In genomic region chr20:2917266-2917665, GRCh38 we compare ENCODE assay signal across 22 cellular contexts.
"Had no signal": no experiment of that assay in that cellular context is flagged by ENCODE, and none has a peak within 500 bp of the region (broad histone marks: within the 10 kb centered on the region; RNA-seq: fewer than 3 reads in every experiment).

No MANE protein-coding gene starts in this region.

- H3K27me3 Mint-ChIP-seq: central memory CD8-positive, alpha-beta T cell; naive thymus-derived CD8-positive, alpha-beta T cell; T-cell had no signal

- H3K4me1 ChIP-seq: breast epithelium, prostate gland, tibial artery had no signal

- H3K4me3 Mint-ChIP-seq: activated CD8-positive, alpha-beta T cell treated with anti-CD3 and anti-CD28 coated beads, Interleukin-2, amount 10 ng/mL, durations not matched to agents 7 days and 5 days; activated T-helper 1 cell treated with anti-CD3 and anti-CD28 coated beads, Interleukin-12 subunit alpha, Interleukin-12 subunit beta, Interleukin-2, Interleukin-4 antibody, amounts not matched to agents 30 ng/mL and 10 ng/mL and 1 ng/mL, durations not matched to agents 14 hours and 24 hours and 36 hours; central memory CD8-positive, alpha-beta T cell; T-cell had no signal

- H3K27ac ChIP-seq: breast epithelium, esophagus muscularis mucosa, left lung, prostate gland, tibial artery, WERI-Rb-1 had no signal

- H3K9me3 Mint-ChIP-seq: activated T-helper 1 cell treated with anti-CD3 and anti-CD28 coated beads, Interleukin-12 subunit alpha, Interleukin-12 subunit beta, Interleukin-2, Interleukin-4 antibody, amounts not matched to agents 30 ng/mL and 10 ng/mL and 1 ng/mL, durations not matched to agents 14 hours and 24 hours and 36 hours; central memory CD8-positive, alpha-beta T cell; naive thymus-derived CD8-positive, alpha-beta T cell; T-cell had no signal

- H3K36me3 ChIP-seq: breast epithelium, esophagus muscularis mucosa, left lung, prostate gland, tibial artery, WERI-Rb-1 had no signal

- H3K9me3 ChIP-seq: breast epithelium, esophagus muscularis mucosa, left lung, prostate gland, spleen, tibial artery had no signal

- ATAC-seq: activated CD8-positive, alpha-beta T cell treated with anti-CD3 and anti-CD28 coated beads, Interleukin-2, amount 10 ng/mL, durations not matched to agents 7 days and 5 days; activated naive CD4-positive, alpha-beta T cell treated with anti-CD3 and anti-CD28 coated beads, Interleukin-2, amount 50 U/mL, for 72 hours; left lung; naive thymus-derived CD8-positive, alpha-beta T cell; stimulated activated naive CD8-positive, alpha-beta T cell treated with anti-CD3 and anti-CD28 coated beads, Interleukin-15, Interleukin-2, amounts not matched to agents 100 U/mL and 50 U/mL, for 24 hours; T-cell had no signal

- DNase-seq: activated CD4-positive, alpha-beta T cell treated with anti-CD3 and anti-CD28 coated beads for 1 hour; activated CD4-positive, alpha-beta T cell treated with anti-CD3 and anti-CD28 coated beads, Interleukin-2, amount 50 U/mL, for 1 hour; activated CD8-positive, alpha-beta T cell treated with anti-CD3 and anti-CD28 coated beads, Interleukin-2, amount 10 ng/mL, durations not matched to agents 7 days and 5 days; activated gamma-delta T cell; effector memory CD4-positive, alpha-beta T cell; hippocampal formation; left lung; naive thymus-derived CD8-positive, alpha-beta T cell; spleen; stimulated activated CD4-positive, alpha-beta T cell treated with anti-CD3 and anti-CD28 coated beads, Interleukin-4, amount 100 ng/mL, for 4 hours; stimulated activated naive CD8-positive, alpha-beta T cell treated with anti-CD3 and anti-CD28 coated beads, Interleukin-15, Interleukin-2, amounts not matched to agents 100 U/mL and 50 U/mL, for 24 hours; substantia nigra; T-cell; tibial artery; WERI-Rb-1 had no signal

- H3K27me3 ChIP-seq: breast epithelium, esophagus muscularis mucosa, left lung, spleen, tibial artery had no signal

- H3K27ac Mint-ChIP-seq: activated CD8-positive, alpha-beta T cell treated with anti-CD3 and anti-CD28 coated beads, Interleukin-2, amount 10 ng/mL, durations not matched to agents 7 days and 5 days; activated naive CD4-positive, alpha-beta T cell treated with anti-CD3 and anti-CD28 coated beads, Interleukin-2, amount 50 U/mL, for 72 hours; activated T-helper 1 cell treated with anti-CD3 and anti-CD28 coated beads, Interleukin-12 subunit alpha, Interleukin-12 subunit beta, Interleukin-2, Interleukin-4 antibody, amounts not matched to agents 30 ng/mL and 10 ng/mL and 1 ng/mL, durations not matched to agents 14 hours and 24 hours and 36 hours had no signal

- H3K4me3 ChIP-seq: breast epithelium, esophagus muscularis mucosa, left lung, lung, prostate gland, spleen, tibial artery had no signal
